In genomic region chr22:44192098-44192810, GRCh38 we compare ENCODE assay signal across 9 cellular contexts. TPM values are rescaled to one million over a fixed set of nuclear protein-coding genes. Genes with fewer than 3 reads are reported as not detected.
DNase-seq lines count a peak whose midpoint lies in the region; ATAC-seq, FAIRE-seq and TF ChIP-seq lines count a peak whose summit lies in the region.
"Had no signal": no experiment of that assay in that cellular context is flagged by ENCODE, and none has a peak within 500 bp of the region (broad histone marks: within the 10 kb centered on the region; RNA-seq: fewer than 3 reads in every experiment).

No MANE protein-coding gene starts in this region.

- H3K36me3 ChIP-seq in endothelial cell of umbilical vein (ENCODE audit: control insufficient read depth in 2 of 2, extremely low read depth in 1 of 2, insufficient read depth in 2 of 2, low read length in 2 of 2): no peaks in the 10 kb centered on the region
- H3K36me3 ChIP-seq in upper lobe of left lung: no peaks in the 10 kb centered on the region

- no peak overlapping the region for H3K4me2 ChIP-seq in endothelial cell of umbilical vein (ENCODE audit: insufficient read depth, low read length)

- H3K9me1 ChIP-seq in endothelial cell of umbilical vein (replicated peaks; ENCODE audit: control insufficient read depth, extremely low read depth, insufficient read depth, low read length): no peaks in the 10 kb centered on the region

- no peak for TF ChIP-seq EP300 in upper lobe of left lung (IDR thresholded peaks at IDR 0.05)

- H3K4me3 ChIP-seq in endothelial cell of umbilical vein (replicated peaks in 1 of 3; ENCODE audit: insufficient read depth in 1 of 3, low read depth in 1 of 3, low read length in 3 of 3): no peak overlapping the region
- no peak overlapping the region for H3K4me3 ChIP-seq in upper lobe of left lung
- H3K4me3 ChIP-seq: SK-N-MC had no signal

- H4K20me1 ChIP-seq in endothelial cell of umbilical vein (replicated peaks; ENCODE audit: control insufficient read depth, extremely low read depth, insufficient read depth, low read length): no peaks in the 10 kb centered on the region

- H3K9ac ChIP-seq in endothelial cell of umbilical vein (replicated peaks; ENCODE audit: extremely low read depth, insufficient read depth, low read length): no peak overlapping the region

- WGBS in upper lobe of left lung, 2 donors: 64 to 79% methylated on average over 3 to 6 of the region's 7 CpGs

- POLR2A ChIA-PET in endothelial cell of umbilical vein (lab: Charles Lee): no interaction called here

- no TSS peak for BruUV-seq in endothelial cell of umbilical vein (replicated peaks; lab: Mats Ljungman, UMichigan)

- dilution Hi-C loops in endothelial cell of umbilical vein (cut with MboI; ENCODE audit: extremely low pct_ligation_motif_present, low sequenced_read_pairs): no loop called here

- no peak overlapping the region for H2AFZ ChIP-seq in endothelial cell of umbilical vein (ENCODE audit: low read depth, low read length)

- H3K4me1 ChIP-seq in endothelial cell of umbilical vein (ENCODE audit: control insufficient read depth, extremely low read depth, insufficient read depth, low read length) (no peaks in the 10 kb centered on the region), upper lobe of left lung (peaks cover 0 to 5% (median 0%) of the 10 kb centered on the region in 4 donors)

- CTCF ChIA-PET in endothelial cell of umbilical vein (lab: Charles Lee): no interaction called here

- TF ChIP-seq POLR2A in endothelial cell of umbilical vein (IDR thresholded peaks at IDR 0.05; ENCODE audit: low read depth, low read length): no peak
- TF ChIP-seq POLR2A in upper lobe of left lung (IDR thresholded peaks at IDR 0.05): no peak

- H3K9me3 ChIP-seq in endothelial cell of umbilical vein (replicated peaks; ENCODE audit: control insufficient read depth, insufficient read depth, low read length) (no peaks in the 10 kb centered on the region), upper lobe of left lung (no peaks in the 10 kb centered on the region)

- DNase-seq in activated T-cell treated with anti-CD3 and anti-CD28 coated beads for 48 hours (ENCODE audit: low read depth): peak; percentile 45
- no peak for DNase-seq in activated T-cell treated with anti-CD3 and anti-CD28 coated beads for 4 hours
- DNase-seq in SKM-1 (lab: John Stamatoyannopoulos, UW; ENCODE audit: unreplicated experiment): peak; percentile 54
- peak; percentile 14 for DNase-seq in endothelial cell of umbilical vein (ENCODE audit: low read depth, low spot score)
- DNase-seq in upper lobe of left lung: peak in 1 of 2 donors; percentile 84
- no peak for DNase-seq in DMS114 treated with DMSO at 0.1 percent for 48 hours (lab: John Stamatoyannopoulos, UW; ENCODE audit: unreplicated experiment)
- DNase-seq in HuH-7.5 (ENCODE audit: low spot score): no peak
- DNase-seq in germinal center (ENCODE audit: low spot score): no peak

- H3K27me3 ChIP-seq in endothelial cell of umbilical vein (ENCODE audit: control insufficient read depth in 2 of 2, insufficient read depth in 2 of 2, low read length in 2 of 2) (no peaks in the 10 kb centered on the region), upper lobe of left lung (no peaks in the 10 kb centered on the region)

- intact Hi-C loops in endothelial cell of umbilical vein (cut with micrococcal nuclease): no loop called here

- peak; percentile 27 to 55 for ATAC-seq in upper lobe of left lung (ENCODE audit: low FRiP score in 2 of 2)

- FAIRE-seq in endothelial cell of umbilical vein (lab: Jason Lieb, UNC): no peak

- no peaks in the 10 kb centered on the region for H3K79me2 ChIP-seq in endothelial cell of umbilical vein (ENCODE audit: control insufficient read depth, insufficient read depth, low read length)

- TF ChIP-seq CTCF in endothelial cell of umbilical vein (IDR thresholded peaks at IDR 0.05; ENCODE audit: extremely low read depth in 1 of 2, insufficient read depth in 1 of 2, low read depth in 1 of 2, low read length in 2 of 2): no peak
- TF ChIP-seq CTCF in upper lobe of left lung (IDR thresholded peaks at IDR 0.05): no peak

- H3K27ac ChIP-seq in endothelial cell of umbilical vein (ENCODE audit: insufficient read depth, low read depth, low read length) (no peak overlapping the region), upper lobe of left lung (no peak overlapping the region)
- H3K27ac ChIP-seq: SK-N-MC had no signal

TF ChIP-seq in endothelial cell of umbilical vein, 7 proteins besides CTCF, POLR2A, EP300 and RAD21:
- no peak for TF ChIP-seq MAX (IDR thresholded peaks at IDR 0.05; ENCODE audit: insufficient read depth, insufficient read length)
- no peak for TF ChIP-seq FOS (IDR thresholded peaks at IDR 0.05; ENCODE audit: borderline replicate concordance, insufficient read depth, low read length)
- TF ChIP-seq MYC (IDR thresholded peaks at IDR 0.05; ENCODE audit: low read depth, low read length): no peak
- no peak for TF ChIP-seq GATA2 (IDR thresholded peaks at IDR 0.05; ENCODE audit: insufficient read depth, insufficient read length, low read depth, low read length)
- no peak for TF ChIP-seq JUN (IDR thresholded peaks at IDR 0.05; ENCODE audit: borderline replicate concordance, insufficient read depth, insufficient read length, low read depth)
- TF ChIP-seq EZH2 (IDR thresholded peaks at IDR 0.05; ENCODE audit: borderline replicate concordance, low read depth, low read length, severe bottlenecking): no peak
- TF ChIP-seq POLR2AphosphoS5 (IDR thresholded peaks at IDR 0.05; ENCODE audit: insufficient read depth, low read depth, low read length): no peak

RNA-seq across cellular contexts. Expression of gene PARVG, which starts 11.5 kb away (rescaled TPM):
- total RNA-seq in endothelial cell of umbilical vein: 0.82 TPM in 1 of 2 replicates, not detected in the other
- polyA plus RNA-seq in endothelial cell of umbilical vein: 0.02 TPM in 1 of 2 replicates, not detected in the other
- polyA plus RNA-seq in endothelial cell of umbilical vein (2011; cell fraction: cytosol; rRNA removed): not detected in 2 replicates
- 0.03 and 0.05 TPM in 2 replicates for polyA plus RNA-seq in endothelial cell of umbilical vein (2011; cell fraction: nucleus; rRNA removed)
- not detected in 2 replicates for polyA plus RNA-seq in endothelial cell of umbilical vein (2012)
- polyA minus RNA-seq in endothelial cell of umbilical vein: 0.08 TPM in 1 of 2 replicates, not detected in the other
- polyA minus RNA-seq in endothelial cell of umbilical vein (2011; cell fraction: cytosol; rRNA and poly(A)+ RNA removed): not detected
- polyA minus RNA-seq in endothelial cell of umbilical vein (2011; cell fraction: nucleus; rRNA and poly(A)+ RNA removed): 0.87 and 1.0 TPM in 2 replicates
- 100 to 1,000 TPM in 2 of 6 donors, 10 to 100 TPM in 4; 42.4 to 315 (median 82.4) TPM for total RNA-seq in upper lobe of left lung

Comparison
In these comparisons a context has a peak if more than half of its experiments do, and no peak if none do; other contexts are left out.
1. DNase-seq: peak in activated T-cell treated with anti-CD3 and anti-CD28 coated beads for 48 hours (single experiment), SKM-1 (single experiment) and endothelial cell of umbilical vein (single experiment); none in activated T-cell treated with anti-CD3 and anti-CD28 coated beads for 4 hours (single experiment), DMS114 treated with DMSO at 0.1 percent for 48 hours (single experiment), HuH-7.5 (single experiment) and germinal center (single experiment).
2. RNA of gene PARVG, which starts 11.5 kb away (total RNA-seq): 42.4 to 315 TPM in upper lobe of left lung; 0.82 TPM in endothelial cell of umbilical vein; every median in the first group is over 10 times any median in the second.